In the genomic region with DNA sequence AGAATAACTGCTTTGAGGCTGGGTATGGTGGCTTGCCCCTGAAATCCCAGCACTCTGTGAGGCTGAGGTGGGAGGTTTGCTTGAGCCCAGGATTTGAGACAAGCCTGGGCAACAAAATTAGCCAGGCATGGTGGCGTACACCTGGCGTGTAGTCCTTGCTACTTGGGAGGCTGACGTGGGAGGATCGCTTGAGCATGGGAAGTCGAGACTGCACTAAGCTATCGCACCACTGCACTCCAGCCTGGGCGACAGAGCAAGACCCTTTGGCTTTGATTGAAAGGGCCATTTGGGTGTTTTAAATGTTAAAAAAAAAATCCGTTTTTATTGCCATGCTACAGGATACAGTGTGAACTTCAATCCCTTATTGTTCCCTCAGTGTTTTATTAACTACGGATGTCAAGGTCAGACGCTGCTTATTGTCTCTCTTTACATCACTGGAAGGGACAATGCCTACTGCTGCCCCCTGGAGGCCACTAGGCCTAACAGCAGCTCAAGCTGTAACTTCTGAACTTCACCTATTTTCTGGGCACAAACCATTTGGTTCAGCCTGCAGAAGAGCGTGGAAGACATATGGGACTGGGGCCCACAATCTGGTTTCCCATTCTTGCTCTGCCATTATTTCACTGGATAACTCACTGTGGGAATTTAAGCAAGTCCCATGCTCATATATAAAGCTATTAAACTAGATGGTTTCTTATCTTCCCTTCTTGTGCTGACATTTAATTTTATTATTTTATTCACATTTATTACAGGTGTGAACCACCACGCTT, we compare ENCODE assay signal across 8 cellular contexts. TPM values are rescaled to one million over a fixed set of nuclear protein-coding genes. Genes with fewer than 3 reads are reported as not detected.
DNase-seq lines count a peak whose midpoint lies in the region; ATAC-seq and TF ChIP-seq lines count a peak whose summit lies in the region.

No MANE protein-coding gene starts in this region.

- no peaks in the 10 kb centered on the region for H3K9me3 Mint-ChIP-seq in GM23338

- no peaks in the 10 kb centered on the region for H3K27me3 ChIP-seq in GM23338 (ENCODE audit: insufficient read depth)
- no peaks in the 10 kb centered on the region for H3K27me3 ChIP-seq in left lung

- no peaks in the 10 kb centered on the region for H4K20me1 ChIP-seq in GM23338 (replicated peaks; ENCODE audit: insufficient read depth)

- no peak overlapping the region for H3K4me2 ChIP-seq in GM23338

- intact Hi-C loops in left lung (cut with DNase I) = loop anchor here in 1 of 2 donors (5.0 kb wide), 1 partner anchor 110 kb away; no protein-coding TSS in a partner anchor

- no peaks in the 10 kb centered on the region for H3K79me2 ChIP-seq in GM23338 (replicated peaks; ENCODE audit: insufficient read depth)

- TF ChIP-seq CTCF in GM23338 (conservative IDR thresholded peaks at IDR 0.05; ENCODE audit: low read depth in 2 of 2) (peak; percentile 94 to 98), left lung (IDR thresholded peaks at IDR 0.05) (peak; percentile 85 to 91)

- H3K4me1 ChIP-seq in GM23338 (ENCODE audit: insufficient read depth) (no peaks in the 10 kb centered on the region), left lung (peaks cover 0 to 10% of the 10 kb centered on the region in 2 donors)

- H3K36me3 Mint-ChIP-seq in GM23338 (ENCODE audit: low read depth) = no peaks in the 10 kb centered on the region; the same call in 2 of the 3 replicates

- no peak overlapping the region for H3K27ac Mint-ChIP-seq in GM23338

- H3K4me3 Mint-ChIP-seq in GM23338 = no peak overlapping the region

- no peaks in the 10 kb centered on the region for H3K4me1 Mint-ChIP-seq in GM23338

- no peaks in the 10 kb centered on the region; the same call in 1 of the 2 replicates for H3K9me2 ChIP-seq in GM23338 (ENCODE audit: insufficient read depth)

- peaks cover 2% of the 10 kb centered on the region for H3K27me3 Mint-ChIP-seq in GM23338 (ENCODE audit: insufficient read depth, low read depth, poor library complexity)

- DNase-seq in AG08395 (ENCODE audit: low spot score) (peak; percentile 77), GM23338 (ENCODE audit: low spot score) (peak; percentile 80), NCI-H446 treated with DMSO at 0.1 percent for 48 hours (lab: John Stamatoyannopoulos, UW) (peak; percentile 8), cerebellar cortex (ENCODE audit: low spot score) (peak; percentile 79), left lung (peak; percentile 48 to 80), NCI-H187 treated with DMSO at 0.1 percent for 48 hours (lab: John Stamatoyannopoulos, UW) (no peak)
- peak; percentile 37 for DNase-seq in activated CD4-positive, alpha-beta T cell treated with anti-CD3 and anti-CD28 coated beads for 1 hour
- DNase-seq in stimulated activated CD4-positive, alpha-beta T cell treated with anti-CD3 and anti-CD28 coated beads, Interleukin-4, amount 100 ng/mL, for 48 hours (ENCODE audit: low read depth in 2 of 2) = peak; percentile 39 to 54

- no peaks in the 10 kb centered on the region for H3K9me3 ChIP-seq in left lung

- ATAC-seq in GM23338 (peak; percentile 94), left lung (peak; percentile 97)

- no peaks in the 10 kb centered on the region for H3F3A ChIP-seq in GM23338 (replicated peaks; ENCODE audit: low read depth)

- H3K36me3 ChIP-seq in GM23338 (ENCODE audit: insufficient read depth) (no peaks in the 10 kb centered on the region), left lung (no peaks in the 10 kb centered on the region)

- no peak overlapping the region for H3K4me3 ChIP-seq in GM23338
- no peak overlapping the region for H3K4me3 ChIP-seq in left lung

- no peak overlapping the region for H2AFZ ChIP-seq in GM23338

- H3K27ac ChIP-seq in GM23338 (ENCODE audit: low read depth) = no peak overlapping the region
- no peak overlapping the region for H3K27ac ChIP-seq in left lung

TF ChIP-seq in GM23338, 12 proteins besides CTCF, POLR2A, EP300 and RAD21 (continues in another document):
- TF ChIP-seq STAT1 (IDR thresholded peaks at IDR 0.05; ENCODE audit: unreplicated experiment) (no peak), EZH2phosphoT487 (IDR thresholded peaks at IDR 0.05; ENCODE audit: unreplicated experiment) (no peak), EZH2 (IDR thresholded peaks at IDR 0.05; ENCODE audit: low read depth, unreplicated experiment) (no peak), ZNF462 (CRISPR knock-in tag; IDR thresholded peaks at IDR 0.05) (no peak), ZNF114 (CRISPR knock-in tag; IDR thresholded peaks at IDR 0.05) (no peak), ZNF331 (CRISPR knock-in tag; IDR thresholded peaks at IDR 0.05; ENCODE audit: low read depth) (no peak), POLR2AphosphoS5 (IDR thresholded peaks at IDR 0.05; ENCODE audit: low read depth) (no peak), JUNB (IDR thresholded peaks at IDR 0.05; ENCODE audit: unreplicated experiment) (no peak)

RNA-seq across cellular contexts. Expression of gene IREB2, which starts 15.3 kb away (rescaled TPM):
- 68.4 and 78.2 TPM in 2 replicates for total RNA-seq in GM23338 (2014; rRNA removed; shearing (Covaris generic))
- polyA plus RNA-seq in GM23338 (2016; fragmentation: Nextera tagmentation; extraction: Ambion mirVana) = 19.2 and 23.4 TPM in 2 replicates
- 10 to 100 TPM; 42.3 to 53.5 TPM for total RNA-seq in left lung
